Comparison of ENCODE assay signal across 32 cellular contexts in the genomic region with DNA sequence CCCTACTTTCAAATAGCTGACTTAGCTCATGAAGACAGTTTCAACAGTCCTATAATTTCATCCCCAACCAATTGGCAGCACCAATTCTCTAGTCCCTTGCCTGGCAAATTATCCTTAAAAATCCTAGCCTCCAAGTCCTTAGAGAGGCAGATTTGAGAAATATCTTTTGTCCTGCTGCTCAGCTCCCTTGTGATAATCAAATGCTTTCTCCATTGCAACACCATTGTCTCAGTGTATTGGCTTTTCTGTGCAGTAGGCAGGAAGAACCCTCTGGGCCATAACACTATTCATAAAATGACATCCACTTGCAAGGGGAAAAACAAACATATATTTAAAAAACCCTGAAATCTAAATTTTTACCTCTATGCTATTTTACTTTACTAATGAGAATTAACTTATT.
"Had no signal": no experiment of that assay in that cellular context is flagged by ENCODE, and none has a peak within 500 bp of the region (broad histone marks: within the 10 kb centered on the region; RNA-seq: fewer than 3 reads in every experiment).

No MANE protein-coding gene starts in this region.

- H3K36me3 ChIP-seq: adrenal gland, breast epithelium had no signal

- H3K4me3 ChIP-seq: adrenal gland, body of pancreas, breast epithelium, PC-9 had no signal

- H3K4me2 ChIP-seq: PC-9 had no signal

- H3K4me1 ChIP-seq: adrenal gland, body of pancreas, breast epithelium had no signal

- H3K27ac ChIP-seq: adrenal gland, body of pancreas, breast epithelium, PC-9, RWPE1 had no signal

- FAIRE-seq: astrocyte, RCC 7860, TTC549 had no signal

- H2AFZ ChIP-seq: PC-9 had no signal

- ATAC-seq: activated CD8-positive, alpha-beta T cell treated with anti-CD3 and anti-CD28 coated beads for 36 hours; activated T-cell treated with anti-CD3 and anti-CD28 coated beads, Interleukin-2, amount 50 U/mL, for 72 hours; activated T-helper 17 cell treated with anti-CD3 and anti-CD28 coated beads, Interleukin-2, amount 50 U/mL, for 72 hours; body of pancreas; Right ventricle myocardium inferior had no signal

- H3K27me3 ChIP-seq: adrenal gland, body of pancreas, breast epithelium had no signal

- DNase-seq: activated CD4-positive, alpha-beta T cell treated with anti-CD3 and anti-CD28 coated beads, Interleukin-2, amount 10 ng/mL, durations not matched to agents 24 days and 14 days; activated CD4-positive, alpha-beta T cell treated with anti-CD3 and anti-CD28 coated beads, Interleukin-2, amount 50 U/mL, for 4 hours; activated CD8-positive, alpha-beta T cell treated with anti-CD3 and anti-CD28 coated beads for 36 hours; activated effector memory CD4-positive, alpha-beta T cell treated with anti-CD3 and anti-CD28 coated beads, Interleukin-2, amount 50 U/mL, for 16 hours; activated naive CD4-positive, alpha-beta T cell treated with Interleukin-2 at 50 U/mL for 16 hours; activated T-cell treated with anti-CD3 and anti-CD28 coated beads, Interleukin-2, amount 50 U/mL, for 1 hour; activated T-cell treated with anti-CD3 and anti-CD28 coated beads, Interleukin-2, amount 50 U/mL, for 72 hours; adrenal gland; body of pancreas; cerebellar nuclear complex; MM.1S; MV-4-11; NCI-H1092; NCI-H1436 treated with DMSO at 0.1 percent for 48 hours; NCI-H1694 treated with DMSO at 0.1 percent for 48 hours; NCI-H2029 treated with DMSO at 0.1 percent for 48 hours; NCI-H2107; NCI-H2171; NCI-H510A; NCI-H526; NCI-H748 treated with DMSO at 0.1 percent for 48 hours; NK-92 treated with Interleukin-12 subunit alpha and Interleukin-12 subunit beta, amount 100 ng/mL, for 24 hours; PC-9; SIG-M5; T1000 had no signal
